8 cellular contexts compared by ENCODE assay signal in genomic region chr5:179679014-179679674, GRCh38. TPM values are rescaled to one million over a fixed set of nuclear protein-coding genes. Genes with fewer than 3 reads are reported as not detected.
DNase-seq lines count a peak whose midpoint lies in the region; ATAC-seq and TF ChIP-seq lines count a peak whose summit lies in the region.

No MANE protein-coding gene starts in this region.

- peak overlapping the region; percentile 86 to 94 for H3K4me3 ChIP-seq in foreskin fibroblast (ENCODE audit: low read depth in 1 of 2, low read length in 2 of 2)
- H3K4me3 ChIP-seq in neural progenitor cell: peak overlapping the region; percentile 63

- no peaks in the 10 kb centered on the region for H4K20me1 ChIP-seq in neural progenitor cell (ENCODE audit: low read depth)

- H3K79me2 ChIP-seq in neural progenitor cell (ENCODE audit: low read depth): peaks cover 18% of the 10 kb centered on the region

- no peak overlapping the region for H3K27ac ChIP-seq in neural progenitor cell

- H3K27me3 ChIP-seq in neural progenitor cell: no peaks in the 10 kb centered on the region

- H3K4me2 ChIP-seq in neural progenitor cell: peak overlapping the region; percentile 85

- peaks cover 7% of the 10 kb centered on the region for H3K9me3 Mint-ChIP-seq in neural progenitor cell

- peaks cover 20% of the 10 kb centered on the region for H3F3A ChIP-seq in neural progenitor cell (ENCODE audit: low read depth)

- H3K9ac ChIP-seq in neural progenitor cell: no peak overlapping the region

- H3K4me1 ChIP-seq in neural progenitor cell: no peaks in the 10 kb centered on the region

- H3K27me3 Mint-ChIP-seq in neural progenitor cell (ENCODE audit: insufficient read depth, low read depth): peaks cover 12% of the 10 kb centered on the region

- peak overlapping the region; percentile 73 for H3K4me3 Mint-ChIP-seq in neural progenitor cell

- peak overlapping the region; percentile 69 for H2AFZ ChIP-seq in neural progenitor cell (replicated peaks)

- H3K27ac Mint-ChIP-seq in neural progenitor cell: no peak overlapping the region

- H3K36me3 Mint-ChIP-seq in neural progenitor cell: peaks cover 9% of the 10 kb centered on the region

- peaks cover 23% of the 10 kb centered on the region for H3K4me1 Mint-ChIP-seq in neural progenitor cell

- peak; percentile 25 for ATAC-seq in HG02763 (IDR thresholded peaks at IDR 0.05; ENCODE audit: unreplicated experiment)

- peak; percentile 25 for TF ChIP-seq CTCF in foreskin fibroblast (IDR thresholded peaks at IDR 0.05; ENCODE audit: low read depth, low read length)
- TF ChIP-seq CTCF in neural progenitor cell (IDR thresholded peaks at IDR 0.05): peak; percentile 32

- no peaks in the 10 kb centered on the region for H3K9me3 ChIP-seq in neural progenitor cell (ENCODE audit: low read depth)

- H3K36me3 ChIP-seq in neural progenitor cell: no peaks in the 10 kb centered on the region

- DNase-seq in GM03348 (ENCODE audit: low spot score): peak; percentile 41
- peak; percentile 66 for DNase-seq in NCI-H774 (lab: John Stamatoyannopoulos, UW)
- DNase-seq in activated T-helper 9 cell treated with anti-CD3 and anti-CD28 coated beads, Interleukin-2, amount 50 U/mL, for 16 hours (ENCODE audit: low read depth): peak; percentile 61
- DNase-seq in foreskin fibroblast: peak in 1 of 2 donors; percentile 68
- peak; percentile 72 for DNase-seq in neural progenitor cell (ENCODE audit: low spot score)
- DNase-seq in superior temporal gyrus (ENCODE audit: extremely low spot score): peak; percentile 29
- DNase-seq in NAMALWA (ENCODE audit: low spot score): no peak

RNA-seq across cellular contexts. Expression of gene CBY3, which starts 1.7 kb away (rescaled TPM):
- total RNA-seq in neural progenitor cell (ENCODE audit: low replicate concordance): not detected in 2 replicates

RNA-seq across cellular contexts. Expression of gene CANX, which starts 19.6 kb away (rescaled TPM):
- 301 and 403 TPM in 2 replicates for total RNA-seq in neural progenitor cell (ENCODE audit: low replicate concordance)

RNA-seq across cellular contexts. Expression of gene MAML1, which starts 53.5 kb away (rescaled TPM):
- total RNA-seq in neural progenitor cell (ENCODE audit: low replicate concordance): 29.1 and 30.7 TPM in 2 replicates

RNA-seq across cellular contexts. Expression of gene HNRNPH1, which starts 55.7 kb away (rescaled TPM):
- total RNA-seq in neural progenitor cell (ENCODE audit: low replicate concordance): 795 and 1,138 TPM in 2 replicates
